ENCODE assay signal across 1 cellular context in genomic region chr1:119743776-119744597, GRCh38.
A peak's percentile ranks its signal among the peaks of the same experiment; 100 is the strongest.
TF ChIP-seq lines count a peak whose summit lies in the region.

No MANE protein-coding gene starts in this region.

TF ChIP-seq in GM12878, 131 proteins besides CTCF, POLR2A, EP300 and RAD21 (continued from another document):
- TF ChIP-seq PRDM15 (CRISPR knock-in tag; IDR thresholded peaks at IDR 0.05), result no peak
- TF ChIP-seq CBFB (IDR thresholded peaks at IDR 0.05; ENCODE audit: low read depth), result peak; percentile 34; the same call in 1 of the 2 replicates
- TF ChIP-seq GATAD2B (conservative IDR thresholded peaks at IDR 0.05; ENCODE audit: low read depth), result no peak
- no peak for TF ChIP-seq YBX1 (IDR thresholded peaks at IDR 0.05)
- TF ChIP-seq SMC3 (IDR thresholded peaks at IDR 0.05; ENCODE audit: borderline replicate concordance, low read length), result peak; percentile 42; the same call in 1 of the 2 replicates
- 0 out of 2 replicates have a peak, but pooled peaks have one; percentile 42 for TF ChIP-seq RB1 (IDR thresholded peaks at IDR 0.05; ENCODE audit: borderline replicate concordance)
